In genomic region chr16:88748364-88748763, GRCh38 we compare ENCODE assay signal across 17 cellular contexts. TPM values are rescaled to one million over a fixed set of nuclear protein-coding genes. Genes with fewer than 3 reads are reported as not detected.
DNase-seq lines count a peak whose midpoint lies in the region; ATAC-seq and TF ChIP-seq lines count a peak whose summit lies in the region.
"Had no signal": no experiment of that assay in that cellular context is flagged by ENCODE, and none has a peak within 500 bp of the region (broad histone marks: within the 10 kb centered on the region; RNA-seq: fewer than 3 reads in every experiment).

No MANE protein-coding gene starts in this region.

- H3K18ac ChIP-seq in neuronal stem cell (ENCODE audit: low read length): peak overlapping the region; percentile 11

- no peaks in the 10 kb centered on the region for H3K27me3 Mint-ChIP-seq in IgD-negative memory B cell
- H3K27me3 Mint-ChIP-seq in central memory CD8-positive, alpha-beta T cell: no peaks in the 10 kb centered on the region
- H3K27me3 Mint-ChIP-seq: CD8-positive, alpha-beta memory T cell had no signal

- H4K20me1 ChIP-seq in BLaER1 treated with 17β-estradiol and CSF1 and Interleukin-3, amounts not matched to agents 10 nM and 100 nM: peaks cover 79 to 97% (median 89%) of the 10 kb centered on the region in 11 experiments; a peak in 21 of 22 replicates
- H4K20me1 ChIP-seq in smooth muscle cell (ENCODE audit: low read depth): peaks cover 93% of the 10 kb centered on the region

- no peak overlapping the region for H2BK12ac ChIP-seq in neuronal stem cell (ENCODE audit: low read length)

- no peaks in the 10 kb centered on the region for H3K9me3 ChIP-seq in BLaER1 treated with 17β-estradiol and CSF1 and Interleukin-3, amounts not matched to agents 10 nM and 100 nM (replicated peaks in 1 of 11)
- no peaks in the 10 kb centered on the region for H3K9me3 ChIP-seq in neuronal stem cell (replicated peaks in 1 of 2; ENCODE audit: control insufficient read depth in 2 of 2, insufficient read depth in 1 of 2, low read depth in 1 of 2, low read length in 2 of 2)
- no peaks in the 10 kb centered on the region for H3K9me3 ChIP-seq in smooth muscle cell (replicated peaks; ENCODE audit: low read depth)
- H3K9me3 ChIP-seq: A549, HAP-1, MG63, Peyer's patch had no signal

- peaks cover 3% of the 10 kb centered on the region for H3K79me1 ChIP-seq in neuronal stem cell (ENCODE audit: low read depth, low read length)

- H4K91ac ChIP-seq in neuronal stem cell (ENCODE audit: low read depth, low read length, poor library complexity): peak overlapping the region; percentile 40

- H3K36me3 ChIP-seq in BLaER1 treated with 17β-estradiol and CSF1 and Interleukin-3, amounts not matched to agents 10 nM and 100 nM: peaks cover 4 to 53% (median 19%) of the 10 kb centered on the region in 11 experiments; a peak in 17 of 22 replicates
- no peaks in the 10 kb centered on the region for H3K36me3 ChIP-seq in neuronal stem cell (replicated peaks in 1 of 2; ENCODE audit: control insufficient read depth in 2 of 2, insufficient read depth in 2 of 2, low read length in 2 of 2)
- no peaks in the 10 kb centered on the region for H3K36me3 ChIP-seq in smooth muscle cell (ENCODE audit: low read depth)
- H3K36me3 ChIP-seq: HAP-1, MG63, Peyer's patch had no signal

- H3K27ac Mint-ChIP-seq in IgD-negative memory B cell: peak overlapping the region in 2 of 3 donors; percentile 53 to 65
- peak overlapping the region; percentile 55 for H3K27ac Mint-ChIP-seq in central memory CD8-positive, alpha-beta T cell (ENCODE audit: low read depth)

- H3K4me3 Mint-ChIP-seq in IgD-negative memory B cell: peak overlapping the region in 1 of 4 donors; percentile 18
- H3K4me3 Mint-ChIP-seq in central memory CD8-positive, alpha-beta T cell: no peak overlapping the region

- no peak overlapping the region for H3K14ac ChIP-seq in neuronal stem cell (ENCODE audit: low read length)

- H2BK5ac ChIP-seq in neuronal stem cell (ENCODE audit: low read length): no peak overlapping the region

- H3K4me1 ChIP-seq in BLaER1 treated with 17β-estradiol and CSF1 and Interleukin-3, amounts not matched to agents 10 nM and 100 nM: peaks cover 47 to 85% (median 78%) of the 10 kb centered on the region in 10 experiments
- H3K4me1 ChIP-seq in neuronal stem cell (ENCODE audit: control insufficient read depth in 2 of 2, insufficient read depth in 1 of 2, low read depth in 1 of 2, low read length in 2 of 2) (peaks cover 1 to 15% of the 10 kb centered on the region in 2 donors), smooth muscle cell (ENCODE audit: low read depth) (peaks cover 5% of the 10 kb centered on the region)
- H3K4me1 ChIP-seq: HAP-1 had no signal

- H3K23ac ChIP-seq in neuronal stem cell (ENCODE audit: low read depth, low read length, poor library complexity): no peak overlapping the region

- WGBS in neuronal stem cell (ENCODE audit: extremely low coverage in 2 of 2, insufficient read length in 2 of 2, insufficient replicate concordance in 1 of 2), 2 donors: no CpG with 5 or more reads among the region's 12 CpGs
- WGBS in smooth muscle cell (ENCODE audit: low lambda C conversion rate): 87% methylated on average over 12 of the region's 12 CpGs

- peaks cover 17 to 25% (median 20%) of the 10 kb centered on the region in 3 donors for H3K4me1 Mint-ChIP-seq in IgD-negative memory B cell
- peaks cover 21% of the 10 kb centered on the region for H3K4me1 Mint-ChIP-seq in central memory CD8-positive, alpha-beta T cell

- H3K9ac ChIP-seq in BLaER1 treated with 17β-estradiol and CSF1 and Interleukin-3, amounts not matched to agents 10 nM and 100 nM: no peak overlapping the region; a peak in 1 of 22 replicates
- no peak overlapping the region for H3K9ac ChIP-seq in neuronal stem cell (ENCODE audit: low read depth, low read length, poor library complexity)
- no peak overlapping the region for H3K9ac ChIP-seq in smooth muscle cell (ENCODE audit: low read depth)

- no peaks in the 10 kb centered on the region for H3F3A ChIP-seq in smooth muscle cell (ENCODE audit: low read depth)

- H3K36me3 Mint-ChIP-seq in IgD-negative memory B cell: peaks cover 2% of the 10 kb centered on the region
- peaks cover 11% of the 10 kb centered on the region for H3K36me3 Mint-ChIP-seq in central memory CD8-positive, alpha-beta T cell (ENCODE audit: insufficient read depth)

- ATAC-seq in central memory CD8-positive, alpha-beta T cell (replicated peaks; ENCODE audit: extremely low read depth, poor library complexity, severe bottlenecking): no peak
- ATAC-seq in GM18867 (IDR thresholded peaks at IDR 0.05; ENCODE audit: unreplicated experiment): no peak
- ATAC-seq: Right ventricle myocardium inferior had no signal

- H3K79me2 ChIP-seq in smooth muscle cell (ENCODE audit: low read depth): peaks cover 30% of the 10 kb centered on the region

- H2BK15ac ChIP-seq in neuronal stem cell (ENCODE audit: low read length): peak overlapping the region; percentile 16

- H3K27ac ChIP-seq in BLaER1 treated with 17β-estradiol and CSF1 and Interleukin-3, amounts not matched to agents 10 nM and 100 nM: no peak overlapping the region
- no peak overlapping the region for H3K27ac ChIP-seq in neuronal stem cell (replicated peaks; ENCODE audit: low read length)
- no peak overlapping the region for H3K27ac ChIP-seq in smooth muscle cell (ENCODE audit: low read depth)
- H3K27ac ChIP-seq: A549, Peyer's patch had no signal

- no peaks in the 10 kb centered on the region for H3K27me3 ChIP-seq in BLaER1 treated with 17β-estradiol and CSF1 and Interleukin-3, amounts not matched to agents 10 nM and 100 nM
- H3K27me3 ChIP-seq in neuronal stem cell (ENCODE audit: control insufficient read depth in 3 of 3, insufficient read depth in 3 of 3, low read depth in 1 of 3, low read length in 3 of 3): no peaks in the 10 kb centered on the region
- no peaks in the 10 kb centered on the region for H3K27me3 ChIP-seq in smooth muscle cell (ENCODE audit: low read depth)
- H3K27me3 ChIP-seq: MG63, Peyer's patch had no signal

- DNase-seq in central memory CD8-positive, alpha-beta T cell (ENCODE audit: low spot score in 2 of 2): no peak
- DNase-seq in neuronal stem cell (ENCODE audit: low spot score) (no peak), smooth muscle cell (lab: John Stamatoyannopoulos, UW; ENCODE audit: unreplicated experiment) (no peak), GOT3 (lab: John Stamatoyannopoulos, UW) (no peak)
- DNase-seq: CD8-positive, alpha-beta memory T cell; NCI-H1105; NCI-H1694 treated with DMSO at 0.1 percent for 48 hours; NCI-H748 treated with DMSO at 0.1 percent for 48 hours; NK-92 treated with Interleukin-12 subunit alpha and Interleukin-12 subunit beta, amount 100 ng/mL, for 24 hours had no signal

- H3K9me3 Mint-ChIP-seq in IgD-negative memory B cell: no peaks in the 10 kb centered on the region
- H3K9me3 Mint-ChIP-seq in central memory CD8-positive, alpha-beta T cell: no peaks in the 10 kb centered on the region
- H3K9me3 Mint-ChIP-seq: CD8-positive, alpha-beta memory T cell had no signal

- no peak overlapping the region for H2AK5ac ChIP-seq in neuronal stem cell (ENCODE audit: low read depth, low read length)

- no peak overlapping the region for H4K8ac ChIP-seq in neuronal stem cell (ENCODE audit: low read depth, low read length)

- peak overlapping the region; percentile 80 to 95 (median 83); a peak in 21 of 22 replicates for H3K4me2 ChIP-seq in BLaER1 treated with 17β-estradiol and CSF1 and Interleukin-3, amounts not matched to agents 10 nM and 100 nM
- H3K4me2 ChIP-seq in neuronal stem cell (ENCODE audit: insufficient read depth, low read length, poor library complexity, severe bottlenecking) (no peak overlapping the region), smooth muscle cell (no peak overlapping the region)
- H3K4me2 ChIP-seq: A549 had no signal

- H2AFZ ChIP-seq in neuronal stem cell (ENCODE audit: low read length) (no peak overlapping the region), smooth muscle cell (ENCODE audit: low read depth) (no peak overlapping the region)

- no peak overlapping the region for H2BK120ac ChIP-seq in neuronal stem cell (ENCODE audit: low read depth, low read length)

- no peak for TF ChIP-seq CTCF in smooth muscle cell (IDR thresholded peaks at IDR 0.05; ENCODE audit: borderline replicate concordance, insufficient read depth, poor library complexity, severe bottlenecking)

- no peak overlapping the region for H3K4ac ChIP-seq in neuronal stem cell (ENCODE audit: low read length)

- H3K4me3 ChIP-seq in BLaER1 treated with 17β-estradiol and CSF1 and Interleukin-3, amounts not matched to agents 10 nM and 100 nM: no peak overlapping the region
- H3K4me3 ChIP-seq in neuronal stem cell (ENCODE audit: low read length in 2 of 2) (no peak overlapping the region), smooth muscle cell (no peak overlapping the region)
- H3K4me3 ChIP-seq: A549, HAP-1, MG63, Peyer's patch had no signal

RNA-seq across cellular contexts. Expression of gene PIEZO1, which starts 36.7 kb away (rescaled TPM):
- polyA plus RNA-seq in IgD-negative memory B cell (33.4 TPM), smooth muscle cell (70.9 and 107 TPM in 2 replicates)
- polyA plus RNA-seq in neuronal stem cell (2013, experiment 1 of 2): 8.0 TPM
- 9.2 TPM for polyA plus RNA-seq in neuronal stem cell (2013, experiment 2 of 2)
- 59.2 and 62.1 TPM in 2 replicates for total RNA-seq in smooth muscle cell

RNA-seq across cellular contexts. Expression of gene CTU2, which starts 42.1 kb away (rescaled TPM):
- polyA plus RNA-seq in IgD-negative memory B cell: 12.1 TPM
- 25.8 TPM for polyA plus RNA-seq in neuronal stem cell (2013, experiment 1 of 2)
- 28.0 TPM for polyA plus RNA-seq in neuronal stem cell (2013, experiment 2 of 2)
- 5.8 and 6.6 TPM in 2 replicates for total RNA-seq in smooth muscle cell
- 16.4 and 21.3 TPM in 2 replicates for polyA plus RNA-seq in smooth muscle cell

RNA-seq across cellular contexts. Expression of gene RNF166, which starts 42.2 kb away (rescaled TPM):
- polyA plus RNA-seq in IgD-negative memory B cell: 33.9 TPM
- 20.4 TPM for polyA plus RNA-seq in neuronal stem cell (2013, experiment 1 of 2)
- 19.1 TPM for polyA plus RNA-seq in neuronal stem cell (2013, experiment 2 of 2)
- 6.5 and 10.1 TPM in 2 replicates for total RNA-seq in smooth muscle cell
- polyA plus RNA-seq in smooth muscle cell: 16.2 and 17.3 TPM in 2 replicates

RNA-seq across cellular contexts. Expression of gene CDT1, which starts 55.2 kb away (rescaled TPM):
- polyA plus RNA-seq in IgD-negative memory B cell (0.20 TPM), smooth muscle cell (9.0 and 13.3 TPM in 2 replicates)
- polyA plus RNA-seq in neuronal stem cell (2013, experiment 1 of 2): 40.6 TPM
- 40.0 TPM for polyA plus RNA-seq in neuronal stem cell (2013, experiment 2 of 2)
- 2.1 and 5.3 TPM in 2 replicates for total RNA-seq in smooth muscle cell

Comparison
In these comparisons a context has a peak if more than half of its experiments do, and no peak if none do; other contexts are left out.
1. H3K4me2 ChIP-seq: peak in BLaER1 treated with 17β-estradiol and CSF1 and Interleukin-3, amounts not matched to agents 10 nM and 100 nM (11 of 11); none in neuronal stem cell (single experiment) and smooth muscle cell (single experiment).